Comparison of ENCODE assay signal across 8 cellular contexts in the genomic region with DNA sequence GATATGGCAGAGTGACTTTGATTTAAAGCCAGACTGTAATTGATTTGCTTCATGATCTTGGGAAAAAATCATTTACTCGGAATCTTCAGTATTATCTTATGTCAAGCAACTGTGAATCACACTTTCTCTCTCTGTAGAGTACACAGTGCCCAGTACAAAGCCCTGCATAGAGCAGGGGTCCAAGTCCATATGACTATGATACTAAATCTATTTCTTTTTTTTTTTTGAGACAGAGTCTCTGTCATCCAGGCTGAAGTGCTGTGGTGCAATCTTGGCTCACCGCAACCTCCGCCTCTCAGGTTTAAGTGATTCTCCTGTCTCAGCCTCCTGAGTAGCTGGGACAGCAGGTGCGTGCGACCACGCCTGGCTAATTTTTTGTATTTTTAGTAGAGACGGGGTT.
"Had no signal": no experiment of that assay in that cellular context is flagged by ENCODE, and none has a peak within 500 bp of the region (broad histone marks: within the 10 kb centered on the region; RNA-seq: fewer than 3 reads in every experiment).

No MANE protein-coding gene starts in this region.

- H3K27ac ChIP-seq: GM23248, HL-60 had no signal

- H3K9ac ChIP-seq: GM23248 had no signal

- H3K4me3 ChIP-seq: GM23248, HAP-1, K562 had no signal

- H3K9me3 ChIP-seq: HAP-1 had no signal

- H2AFZ ChIP-seq: GM23248 had no signal

- H3K36me3 ChIP-seq: HAP-1 had no signal

- DNase-seq: GM23248, GOT3, H7, HFFc6, IMR-90 had no signal
